24 cellular contexts compared by ENCODE assay signal in genomic region chr2:2827237-2827636, GRCh38.
DNase-seq lines count a peak whose midpoint lies in the region; ATAC-seq and TF ChIP-seq lines count a peak whose summit lies in the region.
"Had no signal": no experiment of that assay in that cellular context is flagged by ENCODE, and none has a peak within 500 bp of the region (broad histone marks: within the 10 kb centered on the region; RNA-seq: fewer than 3 reads in every experiment).

No MANE protein-coding gene starts in this region.

- no peak overlapping the region for H3K27ac ChIP-seq in spleen
- H3K27ac ChIP-seq: BLaER1 treated with 17β-estradiol and CSF1 and Interleukin-3, amounts not matched to agents 10 nM and 100 nM; PC-9; RWPE1 had no signal

- intact Hi-C loops in spleen (cut with DNase I; ENCODE audit: low total_unique reads) = no loop called here

- CTCF ChIA-PET in activated CD8-positive, alpha-beta memory T cell treated with anti-CD3 and anti-CD28 coated beads, Interleukin-2, amount 10 ng/mL, durations not matched to agents 7 days and 5 days (lab: Charles Lee) = no interaction called here

- no peak for ATAC-seq in activated CD8-positive, alpha-beta memory T cell treated with anti-CD3 and anti-CD28 coated beads, Interleukin-2, amount 10 ng/mL, durations not matched to agents 7 days and 5 days
- ATAC-seq in GM21528 (IDR thresholded peaks at IDR 0.05; ENCODE audit: low FRiP score, unreplicated experiment) = no peak
- ATAC-seq: GM23338 had no signal

- DNase-seq in activated CD8-positive, alpha-beta memory T cell treated with anti-CD3 and anti-CD28 coated beads, Interleukin-2, amount 10 ng/mL, durations not matched to agents 7 days and 5 days = peak; percentile 32
- DNase-seq in activated CD8-positive, alpha-beta memory T cell treated with anti-CD3 and anti-CD28 coated beads, Interleukin-2, amount 50 U/mL, for 4 hours = no peak
- DNase-seq in ecto neural progenitor cell (ENCODE audit: low spot score) = peak; percentile 21
- peak; percentile 50 for DNase-seq in spleen
- no peak for DNase-seq in AG20443 (ENCODE audit: low spot score)
- no peak for DNase-seq in EL
- DNase-seq: AML-193; CD4-positive, alpha-beta T cell; DMS53; HCEC 1CT; IMR-90; KG1; MG63; NCI-H1105 treated with DMSO at 0.1 percent for 48 hours; NCI-H146; NCI-H2029 treated with DMSO at 0.1 percent for 48 hours; NCI-H2227 treated with DMSO at 0.1 percent for 48 hours; NCI-H526 treated with DMSO at 0.1 percent for 48 hours; PC-9; SHP77 had no signal

- H3K9me3 ChIP-seq in spleen = peaks cover 0 to 1% (median under 1%) of the 10 kb centered on the region in 8 donors
- H3K9me3 ChIP-seq: MG63 had no signal

- 79 to 89% (median 86%) methylated on average over 12 of the region's 12 CpGs for WGBS in spleen, 5 donors

- TF ChIP-seq POLR2A in spleen (IDR thresholded peaks at IDR 0.05) = no peak

- no peaks in the 10 kb centered on the region for H3K27me3 ChIP-seq in spleen (replicated peaks in 1 of 7)
- H3K27me3 ChIP-seq: BLaER1 treated with 17β-estradiol and CSF1 and Interleukin-3, amounts not matched to agents 10 nM and 100 nM; MG63 had no signal

- H3K4me1 ChIP-seq in spleen = no peaks in the 10 kb centered on the region

- H3K4me3 Mint-ChIP-seq in activated CD8-positive, alpha-beta memory T cell treated with anti-CD3 and anti-CD28 coated beads, Interleukin-2, amount 10 ng/mL, durations not matched to agents 7 days and 5 days = no peak overlapping the region
- H3K4me3 Mint-ChIP-seq: CD4-positive, alpha-beta T cell; GM23338 had no signal

- no peaks in the 10 kb centered on the region for H3K4me1 Mint-ChIP-seq in activated CD8-positive, alpha-beta memory T cell treated with anti-CD3 and anti-CD28 coated beads, Interleukin-2, amount 10 ng/mL, durations not matched to agents 7 days and 5 days

- TF ChIP-seq CTCF in spleen (IDR thresholded peaks at IDR 0.05 in 8 of 11, conservative IDR thresholded peaks at IDR 0.05 in 3 of 11) = no peak

- H3K27ac Mint-ChIP-seq in activated CD8-positive, alpha-beta memory T cell treated with anti-CD3 and anti-CD28 coated beads, Interleukin-2, amount 10 ng/mL, durations not matched to agents 7 days and 5 days = no peak overlapping the region
- H3K27ac Mint-ChIP-seq: CD4-positive, alpha-beta T cell; GM23338 had no signal

- H3K4me3 ChIP-seq in spleen = no peak overlapping the region
- H3K4me3 ChIP-seq: BLaER1 treated with 17β-estradiol and CSF1 and Interleukin-3, amounts not matched to agents 10 nM and 100 nM; GM23338; MG63; PC-9 had no signal

- no peaks in the 10 kb centered on the region for H3K36me3 Mint-ChIP-seq in activated CD8-positive, alpha-beta memory T cell treated with anti-CD3 and anti-CD28 coated beads, Interleukin-2, amount 10 ng/mL, durations not matched to agents 7 days and 5 days

- H3K27me3 Mint-ChIP-seq in activated CD8-positive, alpha-beta memory T cell treated with anti-CD3 and anti-CD28 coated beads, Interleukin-2, amount 10 ng/mL, durations not matched to agents 7 days and 5 days = no peaks in the 10 kb centered on the region

- no peaks in the 10 kb centered on the region for H3K36me3 ChIP-seq in spleen
- H3K36me3 ChIP-seq: BLaER1 treated with 17β-estradiol and CSF1 and Interleukin-3, amounts not matched to agents 10 nM and 100 nM; MG63 had no signal

- H3K9me3 Mint-ChIP-seq in activated CD8-positive, alpha-beta memory T cell treated with anti-CD3 and anti-CD28 coated beads, Interleukin-2, amount 10 ng/mL, durations not matched to agents 7 days and 5 days (ENCODE audit: low read depth) = peaks cover 2% of the 10 kb centered on the region

Comparison
In these comparisons a context has a peak if more than half of its experiments do, and no peak if none do; other contexts are left out.
1. DNase-seq: peak in activated CD8-positive, alpha-beta memory T cell treated with anti-CD3 and anti-CD28 coated beads, Interleukin-2, amount 10 ng/mL, durations not matched to agents 7 days and 5 days (single experiment), ecto neural progenitor cell (single experiment) and spleen (single experiment); none in activated CD8-positive, alpha-beta memory T cell treated with anti-CD3 and anti-CD28 coated beads, Interleukin-2, amount 50 U/mL, for 4 hours (single experiment), AG20443 (single experiment) and EL (single experiment).